1 cellular context compared by ENCODE assay signal in genomic region chr9:94991961-94992907, GRCh38.
TF ChIP-seq lines count a peak whose summit lies in the region.

No MANE protein-coding gene starts in this region.

TF ChIP-seq in HepG2, 621 proteins besides CTCF, POLR2A, EP300 and RAD21 (continued from another document and continues in another):
- TF ChIP-seq THAP9 (CRISPR knock-in tag; IDR thresholded peaks at IDR 0.05; ENCODE audit: borderline replicate concordance), result peak; percentile 46; the same call in 1 of the 2 replicates
- peak; percentile 74 for TF ChIP-seq SKI (IDR thresholded peaks at IDR 0.05; ENCODE audit: partially characterized antibody)
- no peak for TF ChIP-seq ZNF143 (CRISPR knock-in tag; IDR thresholded peaks at IDR 0.05)
- peak; percentile 60; the same call in 1 of the 2 replicates for TF ChIP-seq ZNF614 (CRISPR knock-in tag; IDR thresholded peaks at IDR 0.05; ENCODE audit: borderline replicate concordance)
- TF ChIP-seq ZNF30 (CRISPR knock-in tag; IDR thresholded peaks at IDR 0.05), result no peak
- no peak for TF ChIP-seq TRAFD1 (CRISPR knock-in tag; IDR thresholded peaks at IDR 0.05; ENCODE audit: borderline replicate concordance)
- TF ChIP-seq ZFP90 (CRISPR knock-in tag; IDR thresholded peaks at IDR 0.05; ENCODE audit: borderline replicate concordance), result no peak
- TF ChIP-seq ZKSCAN1 (IDR thresholded peaks at IDR 0.05; ENCODE audit: low read length), result no peak
- TF ChIP-seq MIXL1 (CRISPR knock-in tag; IDR thresholded peaks at IDR 0.05), result peak; percentile 78
- TF ChIP-seq ZNF784 (CRISPR knock-in tag; IDR thresholded peaks at IDR 0.05; ENCODE audit: borderline replicate concordance), result no peak
- TF ChIP-seq KLF13 (CRISPR knock-in tag; IDR thresholded peaks at IDR 0.05), result no peak
- no peak for TF ChIP-seq ZNF251 (CRISPR knock-in tag; IDR thresholded peaks at IDR 0.05)
- peak; percentile 45; the same call in 1 of the 2 replicates for TF ChIP-seq IRF2 (CRISPR knock-in tag; IDR thresholded peaks at IDR 0.05)
- no peak for TF ChIP-seq ZNF547 (CRISPR knock-in tag; IDR thresholded peaks at IDR 0.05)
- peak; percentile 72 for TF ChIP-seq NCOA2 (CRISPR knock-in tag; IDR thresholded peaks at IDR 0.05)
- no peak for TF ChIP-seq ZNF619 (CRISPR knock-in tag; IDR thresholded peaks at IDR 0.05)
- no peak for TF ChIP-seq RARG (CRISPR knock-in tag; IDR thresholded peaks at IDR 0.05; ENCODE audit: low read depth)
- TF ChIP-seq MNT (IDR thresholded peaks at IDR 0.05), result no peak
- TF ChIP-seq KIAA2018 (CRISPR knock-in tag; IDR thresholded peaks at IDR 0.05; ENCODE audit: borderline replicate concordance), result no peak
- peak; percentile 75 for TF ChIP-seq RCOR2 (CRISPR knock-in tag; IDR thresholded peaks at IDR 0.05)
- TF ChIP-seq SMAD1 (CRISPR knock-in tag; IDR thresholded peaks at IDR 0.05; ENCODE audit: borderline replicate concordance, low read depth), result no peak
- TF ChIP-seq HOXA3 (CRISPR knock-in tag; IDR thresholded peaks at IDR 0.05), result peak; percentile 74; the same call in 1 of the 2 replicates
- TF ChIP-seq ZBTB39 (CRISPR knock-in tag; IDR thresholded peaks at IDR 0.05), result peak; percentile 69; the same call in 1 of the 2 replicates
- TF ChIP-seq ZNF383 (CRISPR knock-in tag; IDR thresholded peaks at IDR 0.05; ENCODE audit: borderline replicate concordance), result no peak
- TF ChIP-seq DR1 (CRISPR knock-in tag; IDR thresholded peaks at IDR 0.05), result peak; percentile 60; the same call in 1 of the 2 replicates
- no peak for TF ChIP-seq BATF2 (CRISPR knock-in tag; IDR thresholded peaks at IDR 0.05)
- no peak for TF ChIP-seq RERE (CRISPR knock-in tag; IDR thresholded peaks at IDR 0.05; ENCODE audit: low read depth)
- peak; percentile 50; the same call in 1 of the 2 replicates for TF ChIP-seq ZGPAT (CRISPR knock-in tag; IDR thresholded peaks at IDR 0.05)
